Comparison of ENCODE assay signal across 30 cellular contexts in the genomic region with DNA sequence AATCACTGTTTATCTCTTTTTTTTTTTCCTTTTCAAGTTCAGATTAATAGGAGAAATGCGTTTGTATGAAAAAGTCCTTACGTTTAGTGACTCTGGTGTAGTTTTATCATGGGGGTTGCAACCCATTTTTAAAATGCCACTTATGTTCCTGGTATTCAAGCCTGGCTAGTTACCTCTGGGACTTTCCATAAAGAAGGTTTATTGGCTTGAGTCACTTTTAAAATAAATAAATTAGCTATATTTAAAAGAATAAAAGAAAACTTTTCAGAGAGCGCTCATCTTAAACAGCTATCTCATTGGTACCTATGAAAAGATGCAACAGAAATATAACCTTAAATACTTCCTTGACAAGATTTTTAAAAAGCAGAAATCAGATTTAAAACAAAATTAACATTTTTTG.
"Had no signal": no experiment of that assay in that cellular context is flagged by ENCODE, and none has a peak within 500 bp of the region (broad histone marks: within the 10 kb centered on the region; RNA-seq: fewer than 3 reads in every experiment).

No MANE protein-coding gene starts in this region.

- H3K27ac ChIP-seq: ascending aorta, cardiac muscle cell, WERI-Rb-1 had no signal

- H3K4me3 ChIP-seq: ascending aorta, cardiac muscle cell had no signal

- H3K27me3 ChIP-seq: ascending aorta, cardiac muscle cell had no signal

- ATAC-seq: activated CD4-positive, alpha-beta T cell treated with anti-CD3 and anti-CD28 coated beads for 36 hours; activated CD4-positive, CD25-positive, alpha-beta regulatory T cell treated with anti-CD3 and anti-CD28 coated beads, Interleukin-2, amount 50 U/mL, for 24 hours; activated CD8-positive, alpha-beta memory T cell treated with anti-CD3 and anti-CD28 coated beads, Interleukin-2, amount 10 ng/mL, durations not matched to agents 7 days and 5 days; activated CD8-positive, alpha-beta T cell treated with anti-CD3 and anti-CD28 coated beads, Interleukin-2, amount 10 ng/mL, durations not matched to agents 7 days and 5 days; activated naive CD8-positive, alpha-beta T cell treated with anti-CD3 and anti-CD28 coated beads, Interleukin-2, amount 50 U/mL, for 24 hours; WTC11 had no signal

- H3K36me3 ChIP-seq: ascending aorta, cardiac muscle cell, WERI-Rb-1 had no signal

- H3K4me1 ChIP-seq: ascending aorta had no signal

- H3K9me3 ChIP-seq: ascending aorta had no signal

- DNase-seq: activated CD4-positive, alpha-beta memory T cell treated with anti-CD3 and anti-CD28 coated beads, Interleukin-2, amount 10 ng/mL, durations not matched to agents 7 days and 5 days; activated CD4-positive, alpha-beta T cell treated with anti-CD3 and anti-CD28 coated beads for 1 hour; activated CD4-positive, alpha-beta T cell treated with anti-CD3 and anti-CD28 coated beads for 36 hours; activated CD4-positive, alpha-beta T cell treated with anti-CD3 and anti-CD28 coated beads for 48 hours; activated CD4-positive, alpha-beta T cell treated with anti-CD3 and anti-CD28 coated beads, Interleukin-2, amount 10 ng/mL, durations not matched to agents 7 days and 5 days; activated CD4-positive, alpha-beta T cell treated with anti-CD3 and anti-CD28 coated beads, Interleukin-2, amount 50 U/mL, for 48 hours; activated CD4-positive, CD25-positive, alpha-beta regulatory T cell; activated CD8-positive, alpha-beta memory T cell treated with anti-CD3 and anti-CD28 coated beads for 24 hours; activated CD8-positive, alpha-beta memory T cell treated with anti-CD3 and anti-CD28 coated beads, Interleukin-2, amount 10 ng/mL, durations not matched to agents 7 days and 5 days; activated CD8-positive, alpha-beta memory T cell treated with anti-CD3 and anti-CD28 coated beads, Interleukin-2, amount 50 U/mL, for 48 hours; activated CD8-positive, alpha-beta T cell treated with anti-CD3 and anti-CD28 coated beads, Interleukin-2, amount 10 ng/mL, durations not matched to agents 7 days and 5 days; activated effector memory CD4-positive, alpha-beta T cell treated with Interleukin-2 at 50 U/mL for 16 hours; activated gamma-delta T cell; activated naive CD4-positive, alpha-beta T cell treated with anti-CD3 and anti-CD28 coated beads, Interleukin-2, amount 10 ng/mL, durations not matched to agents 7 days and 5 days; activated naive CD4-positive, alpha-beta T cell treated with Interleukin-2 at 50 U/mL for 16 hours; activated naive CD8-positive, alpha-beta T cell treated with anti-CD3 and anti-CD28 coated beads, Interleukin-2, amount 10 ng/mL, durations not matched to agents 7 days and 5 days; activated naive CD8-positive, alpha-beta T cell treated with anti-CD3 and anti-CD28 coated beads, Interleukin-2, amount 50 U/mL, for 24 hours; activated T-cell treated with anti-CD3 and anti-CD28 coated beads, Interleukin-2, amount 50 U/mL, for 24 hours; activated T-cell treated with anti-CD3 and anti-CD28 coated beads, Interleukin-2, amount 50 U/mL, for 48 hours; amygdala; anterior cingulate cortex; caudate nucleus; cerebellar nuclear complex; T-helper 2 cell; T-helper 9 cell; WERI-Rb-1 had no signal
